ENCODE assay signal across 1 cellular context in genomic region chr1:218284917-218285635, GRCh38.
TF ChIP-seq lines count a peak whose summit lies in the region.

Gene RRP15, plus strand, starts transcription at chr1:218285293. Its CDS starts 24 bp downstream, at chr1:218285317.

TF ChIP-seq in K562, 482 proteins besides CTCF, POLR2A, EP300 and RAD21 (continued from another document and continues in another):
- TF ChIP-seq CHD7 (IDR thresholded peaks at IDR 0.05; ENCODE audit: low read depth, low read length) (no peak), BRF2 (IDR thresholded peaks at IDR 0.05; ENCODE audit: borderline replicate concordance, insufficient read depth, insufficient read length) (no peak), TSC22D4 (tag; IDR thresholded peaks at IDR 0.05) (no peak), CEBPB (tag; IDR thresholded peaks at IDR 0.05) (no peak), GTF2E2 (tag; IDR thresholded peaks at IDR 0.05) (peak; percentile 94), ZNF766 (CRISPR knock-in tag; conservative IDR thresholded peaks at IDR 0.05) (no peak), ZC3H8 (IDR thresholded peaks at IDR 0.05) (peak; percentile 81; the same call in 1 of the 2 replicates), ZNF785 (CRISPR knock-in tag; IDR thresholded peaks at IDR 0.05) (no peak), ADNP (tag; IDR thresholded peaks at IDR 0.05) (no peak), HNRNPL (IDR thresholded peaks at IDR 0.05; ENCODE audit: low read depth, low read length) (no peak), EHMT2 (IDR thresholded peaks at IDR 0.05) (peak; percentile 73), CBX8 (IDR thresholded peaks at IDR 0.05; ENCODE audit: borderline replicate concordance, extremely low read depth, low read depth, low read length, poor library complexity, severe bottlenecking) (no peak), CHAMP1 (IDR thresholded peaks at IDR 0.05) (peak; percentile 91), ZNF408 (CRISPR knock-in tag; IDR thresholded peaks at IDR 0.05; ENCODE audit: low read depth) (no peak), DIDO1 (tag; IDR thresholded peaks at IDR 0.05; ENCODE audit: low read depth) (peak; percentile 100), ZNF165 (CRISPR knock-in tag; IDR thresholded peaks at IDR 0.05; ENCODE audit: borderline replicate concordance) (no peak), RFX1 (IDR thresholded peaks at IDR 0.05) (no peak; the same call in 1 of the 2 replicates), HDAC1 (IDR thresholded peaks at IDR 0.05) (peak; percentile 99 to 100), HEY1 (CRISPR knock-in tag; IDR thresholded peaks at IDR 0.05; ENCODE audit: borderline replicate concordance) (no peak), ZNF277 (CRISPR knock-in tag; IDR thresholded peaks at IDR 0.05; ENCODE audit: borderline replicate concordance) (no peak), TEAD2 (tag; IDR thresholded peaks at IDR 0.05) (no peak), PHF20 (IDR thresholded peaks at IDR 0.05; ENCODE audit: partially characterized antibody) (peak; percentile 98), TAL1 (IDR thresholded peaks at IDR 0.05) (no peak; the same call in 1 of the 2 replicates), RBM22 (IDR thresholded peaks at IDR 0.05; ENCODE audit: low read depth, low read length, poor library complexity, severe bottlenecking) (no peak), ZNF407 (IDR thresholded peaks at IDR 0.05; ENCODE audit: low read depth) (no peak), GTF2B (IDR thresholded peaks at IDR 0.05; ENCODE audit: extremely low read depth, insufficient read length) (no peak), GATAD2B (IDR thresholded peaks at IDR 0.05; ENCODE audit: borderline replicate concordance) (no peak; the same call in 1 of the 2 replicates), HDAC3 (IDR thresholded peaks at IDR 0.05; ENCODE audit: borderline replicate concordance, partially characterized antibody) (peak; percentile 66), ZEB2 (IDR thresholded peaks at IDR 0.05) (peak; percentile 98), E2F6 (IDR thresholded peaks at IDR 0.05; ENCODE audit: borderline replicate concordance in 1 of 2, extremely low read depth in 1 of 2, insufficient read depth in 1 of 2, insufficient read length in 1 of 2, low read depth in 1 of 2, low read length in 1 of 2, poor library complexity in 1 of 2, severe bottlenecking in 1 of 2) (peak; percentile 25 to 74), SNIP1 (IDR thresholded peaks at IDR 0.05; ENCODE audit: low read depth) (no peak)
